Comparison of ENCODE assay signal across 8 cellular contexts in the genomic region with DNA sequence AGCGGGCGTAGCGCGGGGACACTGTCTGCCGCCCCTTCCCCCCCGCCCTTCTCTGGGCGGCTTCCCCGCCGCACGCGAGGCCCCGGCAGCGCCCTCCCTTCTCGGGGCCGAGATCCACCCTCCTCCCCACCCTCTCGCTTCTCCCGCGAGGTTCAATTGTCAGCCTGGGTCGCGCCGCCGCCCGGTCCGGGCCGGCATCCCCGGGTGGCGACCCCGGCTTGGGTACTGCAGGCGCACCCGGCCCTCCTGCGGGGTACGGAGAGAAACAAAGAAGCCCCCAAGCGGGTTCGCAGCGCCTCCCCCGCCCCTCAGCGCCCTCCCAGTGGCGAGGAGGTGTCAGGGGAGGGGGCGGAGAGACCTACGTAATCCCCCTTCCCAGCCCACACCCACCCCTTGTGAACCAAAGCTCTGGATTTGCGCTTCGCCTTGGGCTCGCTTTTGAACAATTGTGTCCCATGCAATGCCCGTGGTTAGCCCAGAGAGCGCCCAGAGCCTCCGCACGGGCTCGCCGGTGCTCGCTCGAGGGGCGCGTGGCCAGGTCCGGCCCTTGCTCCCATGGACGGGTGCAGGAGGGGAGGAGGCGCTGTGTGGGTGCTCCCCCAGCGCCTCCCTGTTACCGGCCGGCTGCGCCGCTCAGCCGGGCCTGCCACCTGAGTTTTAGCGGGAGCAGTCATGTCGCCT. TPM values are rescaled to one million over a fixed set of nuclear protein-coding genes. Genes with fewer than 3 reads are reported as not detected.
DNase-seq lines count a peak whose midpoint lies in the region; ATAC-seq and TF ChIP-seq lines count a peak whose summit lies in the region.

No MANE protein-coding gene starts in this region.

- ATAC-seq in foreskin keratinocyte (peak; percentile 41), GM19395 (IDR thresholded peaks at IDR 0.05; ENCODE audit: unreplicated experiment) (no peak)

- DNase-seq in GM06990 (ENCODE audit: extremely low read depth, insufficient read length) (peak; percentile 59), SK-N-DZ (ENCODE audit: low spot score) (peak; percentile 80), foreskin keratinocyte (no peak), renal cortical epithelial cell (ENCODE audit: low read depth) (peak; percentile 10), HT-29 (ENCODE audit: low spot score) (no peak), NCI-H2081 treated with DMSO at 0.1 percent for 48 hours (lab: John Stamatoyannopoulos, UW) (no peak), NCI-H2029 treated with DMSO at 0.1 percent for 48 hours (lab: John Stamatoyannopoulos, UW) (no peak)

- no peaks in the 10 kb centered on the region for H3K36me3 ChIP-seq in GM06990 (ENCODE audit: control insufficient read depth, insufficient read depth, low read length)

- H3K27me3 ChIP-seq in GM06990 (replicated peaks; ENCODE audit: control insufficient read depth, insufficient read depth, low read length) = no peaks in the 10 kb centered on the region; the same call in 1 of the 2 replicates
- H3K27me3 ChIP-seq in foreskin keratinocyte = peaks cover 94% of the 10 kb centered on the region

- H3K27ac ChIP-seq in foreskin keratinocyte = no peak overlapping the region

- TF ChIP-seq CTCF in GM06990 (IDR thresholded peaks at IDR 0.05; ENCODE audit: insufficient read depth, low read length, poor library complexity, severe bottlenecking) (no peak), foreskin keratinocyte (conservative IDR thresholded peaks at IDR 0.05) (no peak)

- H3K4me1 ChIP-seq in foreskin keratinocyte = no peaks in the 10 kb centered on the region

- peak overlapping the region; percentile 53 for H3K4me3 ChIP-seq in GM06990 (replicated peaks; ENCODE audit: low read depth, low read length)

RNA-seq across cellular contexts. Expression of a gene that starts 0.6 kb away (rescaled TPM):
- polyA plus RNA-seq in SK-N-DZ (2014; cell fraction: cytosol; rRNA removed) = 1.9 and 7.7 TPM in 2 replicates
- 3.7 and 6.7 TPM in 2 replicates for polyA plus RNA-seq in SK-N-DZ (2014; cell fraction: nucleus; rRNA removed)
- total RNA-seq in foreskin keratinocyte (not detected in 2 replicates), renal cortical epithelial cell (1.7 and 3.1 TPM in 2 replicates)
- 0.10 TPM in 1 of 2 replicates, not detected in the other for polyA plus RNA-seq in foreskin keratinocyte
- not detected in 2 replicates for total RNA-seq in HT-29 (2014; rRNA removed; shearing (Covaris generic))

Comparison
In these comparisons a context has a peak if more than half of its experiments do, and no peak if none do; other contexts are left out.
1. DNase-seq: peak in GM06990 (single experiment), SK-N-DZ (single experiment) and renal cortical epithelial cell (single experiment); none in foreskin keratinocyte (0 of 2), HT-29 (single experiment), NCI-H2081 treated with DMSO at 0.1 percent for 48 hours (single experiment) and NCI-H2029 treated with DMSO at 0.1 percent for 48 hours (single experiment).